ENCODE assay signal across 8 cellular contexts in the genomic region with DNA sequence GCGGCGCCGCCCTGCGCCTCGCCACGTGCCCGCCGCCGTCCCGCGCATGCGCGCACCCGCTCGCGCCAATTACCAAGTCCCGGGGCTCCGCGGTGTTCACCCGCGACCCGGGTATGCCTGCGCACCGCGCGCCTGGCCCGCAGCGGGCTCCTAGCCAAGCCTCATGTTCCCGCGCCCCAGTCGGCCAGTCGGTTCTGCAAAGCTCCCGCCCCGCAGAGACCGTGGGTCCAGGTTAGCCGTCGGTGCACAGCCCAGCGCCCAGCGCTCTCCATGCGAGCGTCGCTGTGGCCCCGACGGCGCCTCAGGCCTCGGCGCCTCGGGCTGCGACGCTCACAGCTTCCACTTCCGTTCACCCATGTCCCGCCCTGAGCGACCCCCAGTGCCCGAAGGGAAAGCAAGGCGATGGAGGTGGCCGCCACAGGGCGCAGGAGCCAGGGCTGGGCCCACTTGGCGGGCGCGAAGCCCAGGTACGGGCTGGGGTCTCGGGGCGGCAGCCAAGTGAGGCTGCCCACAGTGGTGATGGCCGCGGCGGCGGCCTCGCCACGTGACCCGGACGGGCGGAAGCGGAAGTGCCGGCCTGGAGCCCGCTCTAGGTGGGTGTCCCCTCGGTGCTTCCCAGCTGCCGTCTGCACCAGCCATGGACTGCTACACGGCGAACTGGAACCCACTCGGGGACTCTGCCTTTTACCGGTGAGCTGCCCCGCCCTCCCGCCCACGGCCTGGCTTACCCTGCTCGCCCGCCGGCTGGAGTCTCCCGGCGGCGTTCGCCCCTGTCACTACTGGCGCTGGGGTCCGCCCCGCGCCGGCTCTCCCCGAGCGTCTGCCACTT. TPM values are rescaled to one million over a fixed set of nuclear protein-coding genes. Genes with fewer than 3 reads are reported as not detected.
DNase-seq lines count a peak whose midpoint lies in the region; ATAC-seq, FAIRE-seq and TF ChIP-seq lines count a peak whose summit lies in the region.

TSS of gene PCED1A (minus strand) at position 518 of the 829 bp plus-strand sequence. CDS start 743 bp downstream, outside the sequence.
TSS of gene VPS16 (plus strand) at position 608 of the 829 bp plus-strand sequence. CDS start at position 638, 30 bp downstream.

- TF ChIP-seq POLR2A in GM12891 (IDR thresholded peaks at IDR 0.05; ENCODE audit: low read depth, low read length) (peak; percentile 70; the same call in 1 of the 2 replicates), vagina (IDR thresholded peaks at IDR 0.05) (peak in 1 of 2 donors; percentile 40)

- peak; percentile 99 for DNase-seq in GM12891 (ENCODE audit: insufficient read length, low spot score)
- DNase-seq in NCI-H128 (lab: John Stamatoyannopoulos, UW; ENCODE audit: unreplicated experiment): peak; percentile 58
- DNase-seq in T-helper 17 cell: peak; percentile 80 to 82 (median 81)
- peak; percentile 42 to 93 (median 80) for DNase-seq in amygdala (lab: John Stamatoyannopoulos, UW)
- peak; percentile 91 to 96 (median 96) for DNase-seq in right cardiac atrium
- DNase-seq in putamen (ENCODE audit: low spot score): peak; percentile 86
- DNase-seq in vagina (ENCODE audit: extremely low spot score in 2 of 2): peak in 1 of 2 donors; percentile 84

- H3K4me3 ChIP-seq in right cardiac atrium (ENCODE audit: low read length): peak within 1 kb of the TSS; percentile 89
- peak within 1 kb of the TSS; percentile 81 to 88 for H3K4me3 ChIP-seq in vagina

- peaks cover 35% of the 10 kb centered on the region for H3K4me1 Mint-ChIP-seq in T-helper 17 cell

- peaks cover 0 to 15% of the 10 kb centered on the region in 2 donors for H3K36me3 ChIP-seq in vagina

- H3K27me3 ChIP-seq in right cardiac atrium (ENCODE audit: control insufficient read depth, insufficient read depth): no peaks in the 10 kb centered on the region
- no peaks in the 10 kb centered on the region for H3K27me3 ChIP-seq in vagina

- H3K27ac Mint-ChIP-seq in T-helper 17 cell: peak within 1 kb of the TSS; percentile 86

- peak; percentile 99 for FAIRE-seq in GM12891 (lab: Jason Lieb, UNC)

- H3K27me3 Mint-ChIP-seq in T-helper 17 cell: no peaks in the 10 kb centered on the region

- H3K36me3 Mint-ChIP-seq in T-helper 17 cell (ENCODE audit: low read depth): peaks cover 8% of the 10 kb centered on the region

- 3% methylated on average over 98 of the region's 98 CpGs for WGBS in right cardiac atrium

- no peaks in the 10 kb centered on the region for H3K9me3 ChIP-seq in T-helper 17 cell (ENCODE audit: control insufficient read depth, low read length, poor library complexity, severe bottlenecking)
- H3K9me3 ChIP-seq in right cardiac atrium (ENCODE audit: control insufficient read depth, low read length): no peaks in the 10 kb centered on the region
- H3K9me3 ChIP-seq in vagina: no peaks in the 10 kb centered on the region

- H3K27ac ChIP-seq in right cardiac atrium (ENCODE audit: low read length): peak within 1 kb of the TSS; percentile 91
- peak within 1 kb of the TSS; percentile 93 for H3K27ac ChIP-seq in vagina

- no peaks in the 10 kb centered on the region for H3K4me1 ChIP-seq in right cardiac atrium (ENCODE audit: control insufficient read depth, insufficient read depth, low read length)
- H3K4me1 ChIP-seq in vagina: peaks cover 35% of the 10 kb centered on the region

- intact Hi-C loops in right cardiac atrium (cut with DNase I) (no loop called here), vagina (cut with DNase I) (no loop called here)

- TF ChIP-seq CTCF in vagina (IDR thresholded peaks at IDR 0.05): no peak

- H3K4me3 Mint-ChIP-seq in T-helper 17 cell: peak within 1 kb of the TSS; percentile 86

- ATAC-seq in HG02678 (IDR thresholded peaks at IDR 0.05; ENCODE audit: unreplicated experiment): peak; percentile 97
- peak; percentile 98 for ATAC-seq in T-helper 17 cell
- ATAC-seq in right cardiac atrium: peak; percentile 99

TF ChIP-seq in GM12891, 5 proteins besides CTCF, POLR2A, EP300 and RAD21:
- no peak for TF ChIP-seq PAX5 (IDR thresholded peaks at IDR 0.05; ENCODE audit: insufficient read depth, low read length, severe bottlenecking)
- peak; percentile 68 for TF ChIP-seq TAF1 (IDR thresholded peaks at IDR 0.05; ENCODE audit: low read depth, low read length)
- peak; percentile 70 for TF ChIP-seq SPI1 (IDR thresholded peaks at IDR 0.05; ENCODE audit: low read depth, low read length)
- TF ChIP-seq POLR2AphosphoS5 (IDR thresholded peaks at IDR 0.05; ENCODE audit: low read depth, low read length): peak; percentile 73
- no peak for TF ChIP-seq POU2F2 (IDR thresholded peaks at IDR 0.05; ENCODE audit: low read depth, low read length)

RNA-seq across cellular contexts. Expression of gene PCED1A, which starts in this region (rescaled TPM):
- 34.7 TPM for polyA plus RNA-seq in GM12891 (2012; ENCODE audit: low read depth, missing spikeins)
- total RNA-seq in T-helper 17 cell (10 to 100 TPM; 45.8 to 47.0 TPM), right cardiac atrium (10 to 100 TPM; 13.7 to 17.9 (median 17.2) TPM), vagina (22.1 TPM)
- 13.9 TPM for polyA plus RNA-seq in right cardiac atrium

RNA-seq across cellular contexts. Expression of gene VPS16, which starts in this region (rescaled TPM):
- 21.1 TPM for polyA plus RNA-seq in GM12891 (2012; ENCODE audit: low read depth, missing spikeins)
- total RNA-seq in T-helper 17 cell (10 to 100 TPM; 41.9 to 42.9 TPM), right cardiac atrium (10 to 100 TPM; 19.1 to 24.2 (median 20.9) TPM), vagina (30.0 TPM)
- polyA plus RNA-seq in right cardiac atrium: 16.8 TPM
